18 cellular contexts compared by ENCODE assay signal in the genomic region with DNA sequence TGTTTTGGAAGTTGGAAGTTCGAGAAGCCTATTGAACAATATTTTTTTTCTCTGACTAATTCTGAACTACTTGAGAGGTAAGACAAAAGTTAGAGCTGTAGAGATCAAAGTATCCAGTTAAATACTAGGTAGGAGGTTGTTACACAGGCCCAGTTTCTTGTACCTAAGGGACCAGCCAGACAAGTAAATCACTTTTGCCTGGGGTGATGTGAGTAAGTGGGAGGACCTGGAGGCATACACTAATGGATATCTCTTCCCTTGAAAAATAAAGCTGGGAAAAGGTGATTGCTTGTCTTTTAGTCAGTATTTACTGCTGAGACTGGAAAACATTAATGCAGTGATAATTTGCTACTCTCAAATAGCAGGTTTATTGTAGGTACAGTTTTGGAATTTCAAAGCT.
A peak's percentile ranks its signal among the peaks of the same experiment; 100 is the strongest.
DNase-seq lines count a peak whose midpoint lies in the region; ATAC-seq and TF ChIP-seq lines count a peak whose summit lies in the region.
"Had no signal": no experiment of that assay in that cellular context is flagged by ENCODE, and none has a peak within 500 bp of the region (broad histone marks: within the 10 kb centered on the region; RNA-seq: fewer than 3 reads in every experiment).

No MANE protein-coding gene starts in this region.

- H3K36me3 Mint-ChIP-seq in mesothelial cell of epicardium: peaks cover 2% of the 10 kb centered on the region
- no peaks in the 10 kb centered on the region for H3K36me3 Mint-ChIP-seq in T-helper 2 cell treated with Interferon-gamma antibody and Interleukin-4, amounts not matched to agents 5 μg/mL and 100 μg/mL, for 36 hours (ENCODE audit: low read depth)
- no peaks in the 10 kb centered on the region for H3K36me3 Mint-ChIP-seq in activated naive CD4-positive, alpha-beta T cell treated with anti-CD3 and anti-CD28 coated beads for 36 hours (ENCODE audit: low read depth)
- H3K36me3 Mint-ChIP-seq: CD14-positive monocyte; CD4-positive, alpha-beta memory T cell had no signal

- 67% methylated on average over 1 of the region's 1 CpG for WGBS in smooth muscle cell (ENCODE audit: low lambda C conversion rate)

- no peaks in the 10 kb centered on the region for H3K27me3 ChIP-seq in smooth muscle cell (ENCODE audit: low read depth)

- H3K27me3 Mint-ChIP-seq in mesothelial cell of epicardium (ENCODE audit: low read depth): no peaks in the 10 kb centered on the region
- no peaks in the 10 kb centered on the region for H3K27me3 Mint-ChIP-seq in T-helper 2 cell treated with Interferon-gamma antibody and Interleukin-4, amounts not matched to agents 5 μg/mL and 100 μg/mL, for 36 hours (ENCODE audit: low read depth)
- H3K27me3 Mint-ChIP-seq in activated naive CD4-positive, alpha-beta T cell treated with anti-CD3 and anti-CD28 coated beads for 36 hours (ENCODE audit: low read depth): no peaks in the 10 kb centered on the region
- H3K27me3 Mint-ChIP-seq: CD4-positive, alpha-beta memory T cell had no signal

- H3K9me3 Mint-ChIP-seq in mesothelial cell of epicardium: peaks cover 6% of the 10 kb centered on the region
- no peaks in the 10 kb centered on the region for H3K9me3 Mint-ChIP-seq in T-helper 2 cell treated with Interferon-gamma antibody and Interleukin-4, amounts not matched to agents 5 μg/mL and 100 μg/mL, for 36 hours
- no peaks in the 10 kb centered on the region for H3K9me3 Mint-ChIP-seq in activated naive CD4-positive, alpha-beta T cell treated with anti-CD3 and anti-CD28 coated beads for 36 hours

- H3F3A ChIP-seq in smooth muscle cell (ENCODE audit: low read depth): no peaks in the 10 kb centered on the region

- H3K4me1 ChIP-seq in smooth muscle cell (ENCODE audit: low read depth): peaks cover 15% of the 10 kb centered on the region

- H3K9ac ChIP-seq in smooth muscle cell (ENCODE audit: low read depth): no peak overlapping the region
- H3K9ac ChIP-seq: GM23248 had no signal

- ATAC-seq in HG02840 (IDR thresholded peaks at IDR 0.05; ENCODE audit: low FRiP score, unreplicated experiment): no peak

- TF ChIP-seq CTCF in epithelial cell of esophagus (IDR thresholded peaks at IDR 0.05; ENCODE audit: insufficient read depth, low read depth, low read length, missing control alignments) (no peak), mesothelial cell of epicardium (IDR thresholded peaks at IDR 0.05; ENCODE audit: unreplicated experiment) (no peak), smooth muscle cell (IDR thresholded peaks at IDR 0.05; ENCODE audit: borderline replicate concordance, insufficient read depth, poor library complexity, severe bottlenecking) (no peak)

- no peak overlapping the region for H2AFZ ChIP-seq in smooth muscle cell (ENCODE audit: low read depth)
- H2AFZ ChIP-seq: GM23248 had no signal

- DNase-seq in Caki2 (ENCODE audit: low read depth) (peak; percentile 40), epithelial cell of esophagus (ENCODE audit: low read depth) (peak; percentile 29), mesothelial cell of epicardium (ENCODE audit: low spot score in 2 of 2, unreplicated experiment in 2 of 2) (no peak), smooth muscle cell (lab: John Stamatoyannopoulos, UW; ENCODE audit: unreplicated experiment) (no peak), C1 segment of cervical spinal cord (lab: John Stamatoyannopoulos, UW) (no peak)
- no peak for DNase-seq in T-helper 2 cell treated with Interferon-gamma antibody and Interleukin-4, amounts not matched to agents 5 μg/mL and 100 μg/mL, for 36 hours (ENCODE audit: low spot score)
- no peak for DNase-seq in activated naive CD4-positive, alpha-beta T cell treated with anti-CD3 and anti-CD28 coated beads for 36 hours
- DNase-seq: AML-193; CD4-positive, alpha-beta memory T cell; DMS 273 treated with DMSO at 0.1 percent for 48 hours; DMS53; DND-41; EL; GM23248; KG1 had no signal

- H3K27ac ChIP-seq in smooth muscle cell (ENCODE audit: low read depth): peak overlapping the region; percentile 25
- H3K27ac ChIP-seq: GM23248 had no signal

- H3K27ac Mint-ChIP-seq in mesothelial cell of epicardium: peak overlapping the region; percentile 60
- no peak overlapping the region for H3K27ac Mint-ChIP-seq in T-helper 2 cell treated with Interferon-gamma antibody and Interleukin-4, amounts not matched to agents 5 μg/mL and 100 μg/mL, for 36 hours
- no peak overlapping the region for H3K27ac Mint-ChIP-seq in activated naive CD4-positive, alpha-beta T cell treated with anti-CD3 and anti-CD28 coated beads for 36 hours
- H3K27ac Mint-ChIP-seq: CD14-positive monocyte; CD4-positive, alpha-beta memory T cell had no signal

- no peak overlapping the region for H3K4me2 ChIP-seq in smooth muscle cell

- no peaks in the 10 kb centered on the region for H3K9me3 ChIP-seq in smooth muscle cell (replicated peaks; ENCODE audit: low read depth)
- H3K9me3 ChIP-seq: HAP-1 had no signal

- H4K20me1 ChIP-seq in smooth muscle cell (ENCODE audit: low read depth): no peaks in the 10 kb centered on the region

- CTCF ChIA-PET in activated naive CD4-positive, alpha-beta T cell treated with anti-CD3 and anti-CD28 coated beads for 36 hours (lab: Charles Lee): no interaction called here

- no peak overlapping the region for H3K4me3 Mint-ChIP-seq in mesothelial cell of epicardium
- no peak overlapping the region for H3K4me3 Mint-ChIP-seq in T-helper 2 cell treated with Interferon-gamma antibody and Interleukin-4, amounts not matched to agents 5 μg/mL and 100 μg/mL, for 36 hours
- no peak overlapping the region for H3K4me3 Mint-ChIP-seq in activated naive CD4-positive, alpha-beta T cell treated with anti-CD3 and anti-CD28 coated beads for 36 hours
- H3K4me3 Mint-ChIP-seq: CD14-positive monocyte; CD4-positive, alpha-beta memory T cell had no signal

- in situ Hi-C loops in Caki2 (cut with HindIII; ENCODE audit: low pct_unique_long_range_greater_than_20kb, low sequenced_read_pairs): no loop called here

- no peaks in the 10 kb centered on the region for H3K79me2 ChIP-seq in smooth muscle cell (ENCODE audit: low read depth)

- intact Hi-C loops in activated naive CD4-positive, alpha-beta T cell treated with anti-CD3 and anti-CD28 coated beads for 36 hours (cut with micrococcal nuclease): no loop called here

- no peaks in the 10 kb centered on the region for H3K36me3 ChIP-seq in smooth muscle cell (ENCODE audit: low read depth)
- H3K36me3 ChIP-seq: HAP-1 had no signal

- peaks cover 26% of the 10 kb centered on the region for H3K4me1 Mint-ChIP-seq in mesothelial cell of epicardium
- H3K4me1 Mint-ChIP-seq in T-helper 2 cell treated with Interferon-gamma antibody and Interleukin-4, amounts not matched to agents 5 μg/mL and 100 μg/mL, for 36 hours (ENCODE audit: low read depth): no peaks in the 10 kb centered on the region
- H3K4me1 Mint-ChIP-seq in activated naive CD4-positive, alpha-beta T cell treated with anti-CD3 and anti-CD28 coated beads for 36 hours (ENCODE audit: low read depth): no peaks in the 10 kb centered on the region
- H3K4me1 Mint-ChIP-seq: CD14-positive monocyte; CD4-positive, alpha-beta memory T cell had no signal

- no peak overlapping the region for H3K4me3 ChIP-seq in epithelial cell of esophagus (ENCODE audit: low read length)
- no peak overlapping the region for H3K4me3 ChIP-seq in smooth muscle cell
- H3K4me3 ChIP-seq: GM23248, HAP-1 had no signal

Comparison
In these comparisons a context has a peak if more than half of its experiments do, and no peak if none do; other contexts are left out.
1. DNase-seq: peak in Caki2 (single experiment) and epithelial cell of esophagus (single experiment); none in mesothelial cell of epicardium (0 of 2), smooth muscle cell (single experiment), T-helper 2 cell treated with Interferon-gamma antibody and Interleukin-4, amounts not matched to agents 5 μg/mL and 100 μg/mL, for 36 hours (single experiment), activated naive CD4-positive, alpha-beta T cell treated with anti-CD3 and anti-CD28 coated beads for 36 hours (single experiment) and C1 segment of cervical spinal cord (0 of 14).